Comparison of ENCODE assay signal across 10 cellular contexts in genomic region chr12:12182926-12183325, GRCh38.
DNase-seq lines count a peak whose midpoint lies in the region; ATAC-seq and TF ChIP-seq lines count a peak whose summit lies in the region.
"Had no signal": no experiment of that assay in that cellular context is flagged by ENCODE, and none has a peak within 500 bp of the region (broad histone marks: within the 10 kb centered on the region; RNA-seq: fewer than 3 reads in every experiment).

No MANE protein-coding gene starts in this region.

- DNase-seq in HT1080 (ENCODE audit: low read depth): peak; percentile 15
- peak; percentile 29 for DNase-seq in foreskin melanocyte
- DNase-seq in stromal cell of bone marrow (ENCODE audit: low read depth): peak; percentile 29
- DNase-seq: activated CD4-positive, alpha-beta T cell treated with anti-CD3 and anti-CD28 coated beads for 36 hours; naive thymus-derived CD8-positive, alpha-beta T cell; PC-9 had no signal

- ATAC-seq in SK-N-SH treated with all-trans-retinoic acid at 6 μM for 48 hours (peak; percentile 77), GM21737 (IDR thresholded peaks at IDR 0.05; ENCODE audit: unreplicated experiment) (no peak), GM18909 (IDR thresholded peaks at IDR 0.05; ENCODE audit: poor library complexity, unreplicated experiment) (no peak), GM21526 (IDR thresholded peaks at IDR 0.05; ENCODE audit: low FRiP score, unreplicated experiment) (no peak)
- ATAC-seq: activated CD4-positive, alpha-beta T cell treated with anti-CD3 and anti-CD28 coated beads for 36 hours; naive thymus-derived CD8-positive, alpha-beta T cell had no signal

TF ChIP-seq in SK-N-SH treated with all-trans-retinoic acid at 6 μM for 48 hours, 23 proteins besides CTCF, POLR2A, EP300 and RAD21:
- TF ChIP-seq ZNF8 (CRISPR knock-in tag; IDR thresholded peaks at IDR 0.05): no peak
